Comparison of ENCODE assay signal across 8 cellular contexts in the genomic region with DNA sequence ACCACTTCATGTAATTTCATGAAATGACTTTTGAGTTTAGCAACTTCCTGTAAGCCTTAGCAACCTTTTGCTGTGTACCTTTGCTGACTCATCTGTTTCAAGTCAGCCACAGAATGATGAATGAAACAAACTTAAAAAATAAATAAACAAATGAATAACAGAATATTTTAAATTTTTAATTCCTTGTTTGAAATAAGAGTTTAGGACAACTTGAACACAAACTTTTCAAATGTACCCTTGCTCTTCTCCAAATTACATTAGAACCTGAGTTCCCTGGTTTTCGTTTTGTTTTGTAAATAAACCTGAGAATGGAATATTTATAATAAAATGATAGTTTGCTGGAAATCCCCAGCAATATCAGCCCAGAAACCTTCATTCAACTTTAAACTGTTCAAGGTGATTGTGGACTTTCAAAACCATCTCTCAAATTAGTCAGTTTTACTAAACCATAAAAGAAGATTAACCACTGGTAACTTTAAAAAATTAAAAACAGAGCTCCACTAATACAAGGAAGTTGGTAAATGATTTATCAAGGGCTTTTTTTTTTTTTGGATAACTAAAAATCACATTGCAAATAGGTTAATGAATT. TPM values are rescaled to one million over a fixed set of nuclear protein-coding genes. Genes with fewer than 3 reads are reported as not detected.
DNase-seq lines count a peak whose midpoint lies in the region; ATAC-seq and TF ChIP-seq lines count a peak whose summit lies in the region.

No MANE protein-coding gene starts in this region.

- peak overlapping the region; percentile 29 for H3K4me3 ChIP-seq in GM12865 (ENCODE audit: low read depth, low read length)
- H3K4me3 ChIP-seq in right lobe of liver = peak overlapping the region in 1 of 3 donors; percentile 11
- H3K4me3 ChIP-seq in HAP-1 = no peak overlapping the region

- no peak for TF ChIP-seq CTCF in GM12865 (IDR thresholded peaks at IDR 0.05; ENCODE audit: insufficient read depth, low read depth, low read length, missing control alignments)
- no peak for TF ChIP-seq CTCF in right lobe of liver (IDR thresholded peaks at IDR 0.05)

- peak overlapping the region; percentile 41 to 76 (median 42) for H3K27ac ChIP-seq in right lobe of liver

- peaks cover 41% of the 10 kb centered on the region for H3K36me3 Mint-ChIP-seq in T-helper 2 cell treated with Interferon-gamma antibody and Interleukin-4, amounts not matched to agents 5 μg/mL and 100 μg/mL, for 36 hours (ENCODE audit: low read depth)

- intact Hi-C loops in right lobe of liver (cut with DNase I) = no loop called here

- peak overlapping the region; percentile 40 for H3K4me3 Mint-ChIP-seq in T-helper 2 cell treated with Interferon-gamma antibody and Interleukin-4, amounts not matched to agents 5 μg/mL and 100 μg/mL, for 36 hours

- H3K4me1 ChIP-seq in right lobe of liver (peaks cover 0 to 31% (median 5%) of the 10 kb centered on the region in 4 donors), HAP-1 (peaks cover 7% of the 10 kb centered on the region)

- no peaks in the 10 kb centered on the region for H3K9me3 Mint-ChIP-seq in T-helper 2 cell treated with Interferon-gamma antibody and Interleukin-4, amounts not matched to agents 5 μg/mL and 100 μg/mL, for 36 hours

- 8% methylated on average over 1 of the region's 1 CpG for WGBS in right lobe of liver (ENCODE audit: insufficient coverage, low coverage, low lambda C conversion rate, missing lambda C conversion rate)

- no peaks in the 10 kb centered on the region for H3K9me3 ChIP-seq in right lobe of liver
- H3K9me3 ChIP-seq in HAP-1 = no peaks in the 10 kb centered on the region

- H3K4me1 Mint-ChIP-seq in T-helper 2 cell treated with Interferon-gamma antibody and Interleukin-4, amounts not matched to agents 5 μg/mL and 100 μg/mL, for 36 hours (ENCODE audit: low read depth) = peaks cover 69% of the 10 kb centered on the region

- no peaks in the 10 kb centered on the region for H3K36me3 ChIP-seq in right lobe of liver
- no peaks in the 10 kb centered on the region for H3K36me3 ChIP-seq in HAP-1 (replicated peaks)

- H3K27ac Mint-ChIP-seq in T-helper 2 cell treated with Interferon-gamma antibody and Interleukin-4, amounts not matched to agents 5 μg/mL and 100 μg/mL, for 36 hours = peak overlapping the region; percentile 79

- in situ Hi-C loops in HAP-1 (cut with MboI; ENCODE audit: low sequenced_read_pairs) = no loop called here

- no peak for TF ChIP-seq POLR2A in right lobe of liver (IDR thresholded peaks at IDR 0.05)

- H3K27me3 ChIP-seq in right lobe of liver = no peaks in the 10 kb centered on the region
- H3K27me3 ChIP-seq in HAP-1 (ENCODE audit: low read depth) = no peaks in the 10 kb centered on the region

- DNase-seq in GM12865 (ENCODE audit: low read depth) (peak; percentile 87), right lobe of liver (no peak), HAP-1 (ENCODE audit: low spot score in 2 of 2) (no peak)
- DNase-seq in T-helper 2 cell treated with Interferon-gamma antibody and Interleukin-4, amounts not matched to agents 5 μg/mL and 100 μg/mL, for 36 hours (ENCODE audit: low spot score) = no peak
- DNase-seq in activated CD4-positive, alpha-beta T cell treated with anti-CD3 and anti-CD28 coated beads, Interleukin-2, amount 50 U/mL, for 48 hours = no peak
- DNase-seq in activated effector memory CD4-positive, alpha-beta T cell treated with anti-CD3 and anti-CD28 coated beads, Interleukin-2, amount 50 U/mL, for 16 hours = no peak

- peak; percentile 87 for ATAC-seq in GM21515 (IDR thresholded peaks at IDR 0.05; ENCODE audit: unreplicated experiment)
- ATAC-seq in HG03575 (IDR thresholded peaks at IDR 0.05; ENCODE audit: extremely low read depth, insufficient number of reproducible peaks, low FRiP score, unreplicated experiment) = peak; percentile 92
- ATAC-seq in right lobe of liver = peak; percentile 70 to 85 (median 82)

- no peaks in the 10 kb centered on the region for H3K27me3 Mint-ChIP-seq in T-helper 2 cell treated with Interferon-gamma antibody and Interleukin-4, amounts not matched to agents 5 μg/mL and 100 μg/mL, for 36 hours (ENCODE audit: low read depth)

RNA-seq across cellular contexts. Expression of gene MBOAT1, which starts 10.1 kb away (rescaled TPM):
- 10 to 100 TPM in 1 of 6 experiments, 1 to 10 TPM in 5; 3.6 to 10.0 (median 5.9) TPM for total RNA-seq in right lobe of liver
